ENCODE assay signal across 1 cellular context in the genomic region with DNA sequence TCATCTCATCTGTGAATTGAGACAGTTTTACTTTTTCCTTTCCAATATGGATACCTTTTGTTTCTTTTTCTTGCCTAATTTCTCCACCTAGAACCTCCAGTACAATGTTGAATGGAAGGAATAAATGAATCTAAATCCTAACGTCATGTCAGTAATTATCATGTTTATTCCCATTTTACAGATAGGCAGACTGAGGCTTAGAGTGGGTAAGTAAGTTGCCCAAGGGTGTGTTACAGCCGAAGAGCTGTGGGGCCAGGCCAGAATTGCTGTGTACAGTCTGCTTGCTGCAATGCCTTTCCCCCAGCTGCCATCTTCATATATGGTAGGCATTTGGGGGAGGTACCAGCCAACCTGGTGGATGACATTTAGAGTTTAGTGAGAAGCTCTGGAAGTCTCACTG.
A peak's percentile ranks its signal among the peaks of the same experiment; 100 is the strongest.
TF ChIP-seq lines count a peak whose summit lies in the region.

No MANE protein-coding gene starts in this region.

TF ChIP-seq in K562, 482 proteins besides CTCF, POLR2A, EP300 and RAD21 (continued from another document):
- no peak for TF ChIP-seq CHD1 (IDR thresholded peaks at IDR 0.05; ENCODE audit: low read length)
- no peak for TF ChIP-seq GABPB1 (CRISPR knock-in tag; IDR thresholded peaks at IDR 0.05)
- no peak for TF ChIP-seq ZNF311 (CRISPR knock-in tag; IDR thresholded peaks at IDR 0.05)
- no peak for TF ChIP-seq CBFA2T2 (conservative IDR thresholded peaks at IDR 0.05)
- TF ChIP-seq KLF1 (tag; IDR thresholded peaks at IDR 0.05): no peak
- no peak for TF ChIP-seq TEAD1 (CRISPR knock-in tag; IDR thresholded peaks at IDR 0.05)
- no peak for TF ChIP-seq TCFL5 (CRISPR knock-in tag; conservative IDR thresholded peaks at IDR 0.05)
- no peak for TF ChIP-seq ZFP1 (CRISPR knock-in tag; IDR thresholded peaks at IDR 0.05)
- TF ChIP-seq RCOR1 (IDR thresholded peaks at IDR 0.05; ENCODE audit: borderline replicate concordance in 1 of 2, low read depth in 2 of 2, low read length in 2 of 2): peak in 1 of 2 experiments; percentile 61; a peak in 1 of 4 replicates
- no peak for TF ChIP-seq HMG20B (CRISPR knock-in tag; IDR thresholded peaks at IDR 0.05)
- TF ChIP-seq, protein P1, sequence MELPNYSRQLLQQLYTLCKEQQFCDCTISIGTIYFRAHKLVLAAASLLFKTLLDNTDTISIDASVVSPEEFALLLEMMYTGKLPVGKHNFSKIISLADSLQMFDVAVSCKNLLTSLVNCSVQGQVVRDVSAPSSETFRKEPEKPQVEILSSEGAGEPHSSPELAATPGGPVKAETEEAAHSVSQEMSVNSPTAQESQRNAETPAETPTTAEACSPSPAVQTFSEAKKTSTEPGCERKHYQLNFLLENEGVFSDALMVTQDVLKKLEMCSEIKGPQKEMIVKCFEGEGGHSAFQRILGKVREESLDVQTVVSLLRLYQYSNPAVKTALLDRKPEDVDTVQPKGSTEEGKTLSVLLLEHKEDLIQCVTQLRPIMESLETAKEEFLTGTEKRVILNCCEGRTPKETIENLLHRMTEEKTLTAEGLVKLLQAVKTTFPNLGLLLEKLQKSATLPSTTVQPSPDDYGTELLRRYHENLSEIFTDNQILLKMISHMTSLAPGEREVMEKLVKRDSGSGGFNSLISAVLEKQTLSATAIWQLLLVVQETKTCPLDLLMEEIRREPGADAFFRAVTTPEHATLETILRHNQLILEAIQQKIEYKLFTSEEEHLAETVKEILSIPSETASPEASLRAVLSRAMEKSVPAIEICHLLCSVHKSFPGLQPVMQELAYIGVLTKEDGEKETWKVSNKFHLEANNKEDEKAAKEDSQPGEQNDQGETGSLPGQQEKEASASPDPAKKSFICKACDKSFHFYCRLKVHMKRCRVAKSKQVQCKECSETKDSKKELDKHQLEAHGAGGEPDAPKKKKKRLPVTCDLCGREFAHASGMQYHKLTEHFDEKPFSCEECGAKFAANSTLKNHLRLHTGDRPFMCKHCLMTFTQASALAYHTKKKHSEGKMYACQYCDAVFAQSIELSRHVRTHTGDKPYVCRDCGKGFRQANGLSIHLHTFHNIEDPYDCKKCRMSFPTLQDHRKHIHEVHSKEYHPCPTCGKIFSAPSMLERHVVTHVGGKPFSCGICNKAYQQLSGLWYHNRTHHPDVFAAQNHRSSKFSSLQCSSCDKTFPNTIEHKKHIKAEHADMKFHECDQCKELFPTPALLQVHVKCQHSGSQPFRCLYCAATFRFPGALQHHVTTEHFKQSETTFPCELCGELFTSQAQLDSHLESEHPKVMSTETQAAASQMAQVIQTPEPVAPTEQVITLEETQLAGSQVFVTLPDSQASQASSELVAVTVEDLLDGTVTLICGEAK (IDR thresholded peaks at IDR 0.05): no peak
- TF ChIP-seq, protein P1 (CRISPR knock-in tag; IDR thresholded peaks at IDR 0.05): no peak
- TF ChIP-seq ERF (CRISPR knock-in tag; IDR thresholded peaks at IDR 0.05): no peak
- no peak for TF ChIP-seq ZNF561 (CRISPR knock-in tag; conservative IDR thresholded peaks at IDR 0.05)
- TF ChIP-seq RB1 (IDR thresholded peaks at IDR 0.05; ENCODE audit: low read depth): no peak
- no peak for TF ChIP-seq NFYB (IDR thresholded peaks at IDR 0.05; ENCODE audit: extremely low read depth, insufficient read length)
- TF ChIP-seq RBM25 (IDR thresholded peaks at IDR 0.05; ENCODE audit: low read depth, low read length, severe bottlenecking): peak; percentile 96
- TF ChIP-seq XRCC5 (IDR thresholded peaks at IDR 0.05; ENCODE audit: low read depth, low read length): no peak
- TF ChIP-seq XRCC3 (IDR thresholded peaks at IDR 0.05): no peak
- TF ChIP-seq, protein P2, sequence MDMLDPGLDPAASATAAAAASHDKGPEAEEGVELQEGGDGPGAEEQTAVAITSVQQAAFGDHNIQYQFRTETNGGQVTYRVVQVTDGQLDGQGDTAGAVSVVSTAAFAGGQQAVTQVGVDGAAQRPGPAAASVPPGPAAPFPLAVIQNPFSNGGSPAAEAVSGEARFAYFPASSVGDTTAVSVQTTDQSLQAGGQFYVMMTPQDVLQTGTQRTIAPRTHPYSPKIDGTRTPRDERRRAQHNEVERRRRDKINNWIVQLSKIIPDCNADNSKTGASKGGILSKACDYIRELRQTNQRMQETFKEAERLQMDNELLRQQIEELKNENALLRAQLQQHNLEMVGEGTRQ (CRISPR knock-in tag; IDR thresholded peaks at IDR 0.05): no peak
- TF ChIP-seq ADNP (tag; IDR thresholded peaks at IDR 0.05): peak; percentile 62; the same call in 1 of the 2 replicates
- TF ChIP-seq ETV5 (CRISPR knock-in tag; IDR thresholded peaks at IDR 0.05; ENCODE audit: low read depth): no peak
- TF ChIP-seq ZNF699 (CRISPR knock-in tag; IDR thresholded peaks at IDR 0.05; ENCODE audit: insufficient replicate concordance): no peak
- no peak for TF ChIP-seq PCBP2 (IDR thresholded peaks at IDR 0.05; ENCODE audit: low read depth, low read length, poor library complexity, severe bottlenecking)
- TF ChIP-seq, protein P3, sequence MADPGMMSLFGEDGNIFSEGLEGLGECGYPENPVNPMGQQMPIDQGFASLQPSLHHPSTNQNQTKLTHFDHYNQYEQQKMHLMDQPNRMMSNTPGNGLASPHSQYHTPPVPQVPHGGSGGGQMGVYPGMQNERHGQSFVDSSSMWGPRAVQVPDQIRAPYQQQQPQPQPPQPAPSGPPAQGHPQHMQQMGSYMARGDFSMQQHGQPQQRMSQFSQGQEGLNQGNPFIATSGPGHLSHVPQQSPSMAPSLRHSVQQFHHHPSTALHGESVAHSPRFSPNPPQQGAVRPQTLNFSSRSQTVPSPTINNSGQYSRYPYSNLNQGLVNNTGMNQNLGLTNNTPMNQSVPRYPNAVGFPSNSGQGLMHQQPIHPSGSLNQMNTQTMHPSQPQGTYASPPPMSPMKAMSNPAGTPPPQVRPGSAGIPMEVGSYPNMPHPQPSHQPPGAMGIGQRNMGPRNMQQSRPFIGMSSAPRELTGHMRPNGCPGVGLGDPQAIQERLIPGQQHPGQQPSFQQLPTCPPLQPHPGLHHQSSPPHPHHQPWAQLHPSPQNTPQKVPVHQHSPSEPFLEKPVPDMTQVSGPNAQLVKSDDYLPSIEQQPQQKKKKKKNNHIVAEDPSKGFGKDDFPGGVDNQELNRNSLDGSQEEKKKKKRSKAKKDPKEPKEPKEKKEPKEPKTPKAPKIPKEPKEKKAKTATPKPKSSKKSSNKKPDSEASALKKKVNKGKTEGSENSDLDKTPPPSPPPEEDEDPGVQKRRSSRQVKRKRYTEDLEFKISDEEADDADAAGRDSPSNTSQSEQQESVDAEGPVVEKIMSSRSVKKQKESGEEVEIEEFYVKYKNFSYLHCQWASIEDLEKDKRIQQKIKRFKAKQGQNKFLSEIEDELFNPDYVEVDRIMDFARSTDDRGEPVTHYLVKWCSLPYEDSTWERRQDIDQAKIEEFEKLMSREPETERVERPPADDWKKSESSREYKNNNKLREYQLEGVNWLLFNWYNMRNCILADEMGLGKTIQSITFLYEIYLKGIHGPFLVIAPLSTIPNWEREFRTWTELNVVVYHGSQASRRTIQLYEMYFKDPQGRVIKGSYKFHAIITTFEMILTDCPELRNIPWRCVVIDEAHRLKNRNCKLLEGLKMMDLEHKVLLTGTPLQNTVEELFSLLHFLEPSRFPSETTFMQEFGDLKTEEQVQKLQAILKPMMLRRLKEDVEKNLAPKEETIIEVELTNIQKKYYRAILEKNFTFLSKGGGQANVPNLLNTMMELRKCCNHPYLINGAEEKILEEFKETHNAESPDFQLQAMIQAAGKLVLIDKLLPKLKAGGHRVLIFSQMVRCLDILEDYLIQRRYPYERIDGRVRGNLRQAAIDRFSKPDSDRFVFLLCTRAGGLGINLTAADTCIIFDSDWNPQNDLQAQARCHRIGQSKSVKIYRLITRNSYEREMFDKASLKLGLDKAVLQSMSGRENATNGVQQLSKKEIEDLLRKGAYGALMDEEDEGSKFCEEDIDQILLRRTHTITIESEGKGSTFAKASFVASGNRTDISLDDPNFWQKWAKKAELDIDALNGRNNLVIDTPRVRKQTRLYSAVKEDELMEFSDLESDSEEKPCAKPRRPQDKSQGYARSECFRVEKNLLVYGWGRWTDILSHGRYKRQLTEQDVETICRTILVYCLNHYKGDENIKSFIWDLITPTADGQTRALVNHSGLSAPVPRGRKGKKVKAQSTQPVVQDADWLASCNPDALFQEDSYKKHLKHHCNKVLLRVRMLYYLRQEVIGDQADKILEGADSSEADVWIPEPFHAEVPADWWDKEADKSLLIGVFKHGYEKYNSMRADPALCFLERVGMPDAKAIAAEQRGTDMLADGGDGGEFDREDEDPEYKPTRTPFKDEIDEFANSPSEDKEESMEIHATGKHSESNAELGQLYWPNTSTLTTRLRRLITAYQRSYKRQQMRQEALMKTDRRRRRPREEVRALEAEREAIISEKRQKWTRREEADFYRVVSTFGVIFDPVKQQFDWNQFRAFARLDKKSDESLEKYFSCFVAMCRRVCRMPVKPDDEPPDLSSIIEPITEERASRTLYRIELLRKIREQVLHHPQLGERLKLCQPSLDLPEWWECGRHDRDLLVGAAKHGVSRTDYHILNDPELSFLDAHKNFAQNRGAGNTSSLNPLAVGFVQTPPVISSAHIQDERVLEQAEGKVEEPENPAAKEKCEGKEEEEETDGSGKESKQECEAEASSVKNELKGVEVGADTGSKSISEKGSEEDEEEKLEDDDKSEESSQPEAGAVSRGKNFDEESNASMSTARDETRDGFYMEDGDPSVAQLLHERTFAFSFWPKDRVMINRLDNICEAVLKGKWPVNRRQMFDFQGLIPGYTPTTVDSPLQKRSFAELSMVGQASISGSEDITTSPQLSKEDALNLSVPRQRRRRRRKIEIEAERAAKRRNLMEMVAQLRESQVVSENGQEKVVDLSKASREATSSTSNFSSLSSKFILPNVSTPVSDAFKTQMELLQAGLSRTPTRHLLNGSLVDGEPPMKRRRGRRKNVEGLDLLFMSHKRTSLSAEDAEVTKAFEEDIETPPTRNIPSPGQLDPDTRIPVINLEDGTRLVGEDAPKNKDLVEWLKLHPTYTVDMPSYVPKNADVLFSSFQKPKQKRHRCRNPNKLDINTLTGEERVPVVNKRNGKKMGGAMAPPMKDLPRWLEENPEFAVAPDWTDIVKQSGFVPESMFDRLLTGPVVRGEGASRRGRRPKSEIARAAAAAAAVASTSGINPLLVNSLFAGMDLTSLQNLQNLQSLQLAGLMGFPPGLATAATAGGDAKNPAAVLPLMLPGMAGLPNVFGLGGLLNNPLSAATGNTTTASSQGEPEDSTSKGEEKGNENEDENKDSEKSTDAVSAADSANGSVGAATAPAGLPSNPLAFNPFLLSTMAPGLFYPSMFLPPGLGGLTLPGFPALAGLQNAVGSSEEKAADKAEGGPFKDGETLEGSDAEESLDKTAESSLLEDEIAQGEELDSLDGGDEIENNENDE (IDR thresholded peaks at IDR 0.05; ENCODE audit: low read depth, low read length): no peak
- TF ChIP-seq RFX1 (IDR thresholded peaks at IDR 0.05): no peak
- no peak for TF ChIP-seq KAT8 (IDR thresholded peaks at IDR 0.05; ENCODE audit: low read depth)
- TF ChIP-seq FIP1L1 (IDR thresholded peaks at IDR 0.05; ENCODE audit: low read depth, low read length, poor library complexity, severe bottlenecking): no peak
- peak; percentile 77; the same call in 1 of the 2 replicates for TF ChIP-seq SMARCA5 (IDR thresholded peaks at IDR 0.05)
- TF ChIP-seq PCBP1 (IDR thresholded peaks at IDR 0.05; ENCODE audit: low read depth, low read length, poor library complexity, severe bottlenecking): no peak
- TF ChIP-seq HDAC1 (IDR thresholded peaks at IDR 0.05): no peak
- TF ChIP-seq ESRRA (IDR thresholded peaks at IDR 0.05; ENCODE audit: borderline replicate concordance, low read depth): no peak
- TF ChIP-seq THRAP3 (IDR thresholded peaks at IDR 0.05; ENCODE audit: borderline replicate concordance): no peak
